Comparison of ENCODE assay signal across 9 cellular contexts in the genomic region with DNA sequence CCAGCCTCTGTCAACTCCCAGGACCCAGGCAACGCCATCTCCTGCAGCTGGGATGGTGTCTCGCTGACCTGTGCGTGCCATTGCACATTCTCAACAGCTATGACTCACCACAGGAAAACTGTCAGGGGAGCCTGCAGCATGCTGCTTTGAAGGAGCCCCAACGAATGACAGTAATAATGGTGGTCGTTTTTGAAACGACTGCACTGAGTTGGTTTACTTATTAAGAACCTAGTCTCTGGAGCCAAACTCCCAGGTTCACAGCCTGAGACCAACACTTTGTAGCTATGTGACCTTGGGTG. TPM values are rescaled to one million over a fixed set of nuclear protein-coding genes. Genes with fewer than 3 reads are reported as not detected.
A peak's percentile ranks its signal among the peaks of the same experiment; 100 is the strongest.
DNase-seq lines count a peak whose midpoint lies in the region; ATAC-seq and TF ChIP-seq lines count a peak whose summit lies in the region.
"Had no signal": no experiment of that assay in that cellular context is flagged by ENCODE, and none has a peak within 500 bp of the region (broad histone marks: within the 10 kb centered on the region; RNA-seq: fewer than 3 reads in every experiment).

No MANE protein-coding gene starts in this region.

- no peak overlapping the region for H2AFZ ChIP-seq in H9 (ENCODE audit: low read length)

- H3K79me1 ChIP-seq in H9 (ENCODE audit: insufficient read depth, low read depth, low read length, poor library complexity, severe bottlenecking) = no peaks in the 10 kb centered on the region

- H3K4me2 ChIP-seq in H9 (ENCODE audit: insufficient read depth, insufficient read length, low read length) = no peak overlapping the region

- H2AK5ac ChIP-seq in H9 (ENCODE audit: insufficient read length, low read length) = no peak overlapping the region

- no peak overlapping the region for H3K23ac ChIP-seq in H9 (ENCODE audit: insufficient read length, low read depth, low read length)

- no peak overlapping the region for H3K27ac Mint-ChIP-seq in H9

- H3K4ac ChIP-seq in H9 (ENCODE audit: low read depth, low read length) = no peak overlapping the region

- CTCF ChIA-PET in GM10248 (lab: Yijun Ruan, JAX) = interaction anchor here (0.9 to 3.7 kb wide), 13 partner anchors 9 to 118 kb away, joined by 3 to 31 read pairs (median 5); no protein-coding TSS in a partner anchor

- H3K4me1 ChIP-seq in adrenal gland (replicated peaks in 1 of 2) (peaks cover 16 to 52% of the 10 kb centered on the region in 2 donors), thoracic aorta (ENCODE audit: control insufficient read depth in 1 of 2, low read depth in 2 of 2) (peaks cover 13 to 23% of the 10 kb centered on the region in 2 donors), H9 (ENCODE audit: insufficient read depth, low read length) (no peaks in the 10 kb centered on the region)

- no peak for TF ChIP-seq CTCF in adrenal gland (IDR thresholded peaks at IDR 0.05)
- no peak for TF ChIP-seq CTCF in thoracic aorta (IDR thresholded peaks at IDR 0.05)
- no peak for TF ChIP-seq CTCF in H9 (conservative IDR thresholded peaks at IDR 0.05)
- no peak for TF ChIP-seq CTCF in GM10248 (IDR thresholded peaks at IDR 0.05; ENCODE audit: control extremely low read depth, extremely low read depth, low read depth, missing control alignments)

- no peaks in the 10 kb centered on the region for H3K36me3 ChIP-seq in adrenal gland (replicated peaks in 1 of 2)
- H3K36me3 ChIP-seq in thoracic aorta = peaks cover 5% of the 10 kb centered on the region

- no peak overlapping the region for H2BK20ac ChIP-seq in H9 (ENCODE audit: low read depth, low read length, poor library complexity, severe bottlenecking)

- no peaks in the 10 kb centered on the region for H3K27me3 Mint-ChIP-seq in H9 (ENCODE audit: low read depth)

- no peak overlapping the region for H3T11ph ChIP-seq in H9 (ENCODE audit: low read length)

- H3K4me3 ChIP-seq in adrenal gland (no peak overlapping the region), thoracic aorta (no peak overlapping the region)

- no peaks in the 10 kb centered on the region for H3K79me2 ChIP-seq in H9 (ENCODE audit: insufficient read depth, low read length)

- H3K56ac ChIP-seq in H9 (ENCODE audit: insufficient read length, low read depth, low read length) = no peak overlapping the region

- no peak overlapping the region for H4K91ac ChIP-seq in H9 (ENCODE audit: insufficient read length, low read depth, low read length)

- H4K8ac ChIP-seq in H9 (replicated peaks; ENCODE audit: insufficient read length, low read depth, low read length) = no peak overlapping the region

- no peaks in the 10 kb centered on the region for H3K36me3 Mint-ChIP-seq in H9 (ENCODE audit: insufficient read depth in 1 of 3, low read depth in 3 of 3)

- peaks cover 4 to 10% of the 10 kb centered on the region in 2 experiments; a peak in 3 of 4 replicates for H3K4me1 Mint-ChIP-seq in H9

- peaks cover 2% of the 10 kb centered on the region for H4K20me1 ChIP-seq in H9 (ENCODE audit: control insufficient read depth, insufficient read depth, insufficient read length)

- no peak overlapping the region for H3K14ac ChIP-seq in H9 (ENCODE audit: insufficient read depth, low read length)

- H3K27me3 ChIP-seq in adrenal gland (no peaks in the 10 kb centered on the region), thoracic aorta (replicated peaks; ENCODE audit: insufficient read depth) (no peaks in the 10 kb centered on the region), H9 (ENCODE audit: insufficient read depth, low read length) (peaks cover 27% of the 10 kb centered on the region; the same call in 1 of the 2 replicates)

- H4K5ac ChIP-seq in H9 (ENCODE audit: insufficient read length, low read depth, low read length) = no peak overlapping the region

- H2BK12ac ChIP-seq in H9 (ENCODE audit: insufficient read length, low read depth, low read length) = no peak overlapping the region

- no peak overlapping the region for H2BK15ac ChIP-seq in H9 (ENCODE audit: low read depth, low read length)

- 9 to 41% (median 11%) methylated on average over 4 to 6 of the region's 6 CpGs for WGBS in adrenal gland, 4 donors
- WGBS in H9 (ENCODE audit: extremely low coverage, insufficient read length, low lambda C conversion rate) = no CpG with 5 or more reads among the region's 6 CpGs

- peak; percentile 22 for ATAC-seq in thoracic aorta (ENCODE audit: insufficient number of reproducible peaks, low FRiP score, low read depth)

- no peak for TF ChIP-seq POLR2A in adrenal gland (IDR thresholded peaks at IDR 0.05)

- no peak overlapping the region for H2BK5ac ChIP-seq in H9 (ENCODE audit: insufficient read length, low read length)

- H3K9me3 ChIP-seq in adrenal gland (replicated peaks in 1 of 3) (no peaks in the 10 kb centered on the region), thoracic aorta (no peaks in the 10 kb centered on the region), H9 (ENCODE audit: control insufficient read depth, low read depth, low read length) (no peaks in the 10 kb centered on the region)

- intact Hi-C loops in adrenal gland (cut with DNase I) = loop anchor here in 1 of 2 donors (10.0 kb wide), 1 partner anchor 68 kb away; no protein-coding TSS in a partner anchor

- peak; percentile 60 for DNase-seq in HT-29 (ENCODE audit: low spot score)
- peak in 6 of 7 donors; percentile 66 to 75 (median 72) for DNase-seq in adrenal gland
- peak; percentile 78 for DNase-seq in hepatic stellate cell (ENCODE audit: low spot score)
- no peak for DNase-seq in thoracic aorta (ENCODE audit: low spot score)
- DNase-seq in stimulated activated CD4-positive, alpha-beta T cell treated with anti-CD3 and anti-CD28 coated beads, Interleukin-1b, Interleukin-23, amount 100 ng/mL, for 48 hours = no peak
- DNase-seq in H9 = no peak
- no peak for DNase-seq in GM10248 (ENCODE audit: extremely low spot score)
- no peak for DNase-seq in NCI-H128 (lab: John Stamatoyannopoulos, UW; ENCODE audit: unreplicated experiment)
- DNase-seq: kidney had no signal

- no peak overlapping the region for H3K4me3 Mint-ChIP-seq in H9

- peak overlapping the region in 3 of 5 donors; percentile 33 to 87 (median 55) for H3K27ac ChIP-seq in adrenal gland
- H3K27ac ChIP-seq in thoracic aorta = peak overlapping the region; percentile 31 to 59
- no peak overlapping the region for H3K27ac ChIP-seq in H9 (ENCODE audit: insufficient read length, low read depth, low read length)

- POLR2A ChIA-PET in GM10248 (lab: Yijun Ruan, JAX) = no interaction called here

- no peak overlapping the region for H3K18ac ChIP-seq in H9 (ENCODE audit: insufficient read length, low read depth, low read length)

- no peaks in the 10 kb centered on the region for H3K9me3 Mint-ChIP-seq in H9

- H2BK120ac ChIP-seq in H9 (ENCODE audit: low read depth, low read length, poor library complexity, severe bottlenecking) = no peak overlapping the region

- peaks cover 3% of the 10 kb centered on the region for H3K23me2 ChIP-seq in H9 (ENCODE audit: insufficient read length, low read depth, low read length, poor library complexity, severe bottlenecking)

- no peak overlapping the region for H3K9ac ChIP-seq in H9 (ENCODE audit: extremely low read depth, insufficient read length, low read length)

RNA-seq across cellular contexts. Expression of a gene that starts 21.6 kb away (rescaled TPM):
- 2.1 and 2.3 TPM in 2 replicates for total RNA-seq in HT-29 (2014; rRNA removed; shearing (Covaris generic))
- total RNA-seq in adrenal gland (100 to 1,000 TPM in 5 of 8 donors, 10 to 100 TPM in 3; 23.6 to 152 (median 115) TPM), thoracic aorta (10 to 100 TPM; 22.2 to 39.5 TPM), H9 (2021) (0.29 and 0.37 TPM in 2 replicates)
- polyA plus RNA-seq in adrenal gland = 100 to 1,000 TPM in 2 of 3 donors, 10 to 100 TPM in 1; 51.8 to 132 (median 102) TPM

RNA-seq across cellular contexts. Expression of a gene that starts 33.4 kb away (rescaled TPM):
- 2.7 and 2.9 TPM in 2 replicates for total RNA-seq in HT-29 (2014; rRNA removed; shearing (Covaris generic))
- 10 to 100 TPM in 7 of 8 donors, 1 to 10 TPM in 1; 7.8 to 43.7 (median 25.1) TPM for total RNA-seq in adrenal gland
- polyA plus RNA-seq in adrenal gland = 10 to 100 TPM; 10.1 to 16.2 (median 13.3) TPM
- 10 to 100 TPM in 1 of 2 donors, 1 to 10 TPM in 1; 9.3 to 17.6 TPM for total RNA-seq in thoracic aorta
- 0.44 and 0.52 TPM in 2 replicates for total RNA-seq in H9 (2021)

RNA-seq across cellular contexts. Expression of a gene that starts 58.9 kb away (rescaled TPM):
- 101 and 130 TPM in 2 replicates for total RNA-seq in HT-29 (2014; rRNA removed; shearing (Covaris generic))
- total RNA-seq in adrenal gland = 100 to 1,000 TPM in 3 of 8 donors, 10 to 100 TPM in 5; 36.5 to 141 (median 81.5) TPM
- 100 to 1,000 TPM in 1 of 3 donors, 10 to 100 TPM in 2; 51.7 to 190 (median 83.1) TPM for polyA plus RNA-seq in adrenal gland
- total RNA-seq in thoracic aorta = 10 to 100 TPM; 56.3 to 97.3 TPM
- total RNA-seq in H9 (2021) = 196 and 197 TPM in 2 replicates

Comparison
In these comparisons a context has a peak if more than half of its experiments do, and no peak if none do; other contexts are left out.
1. DNase-seq: peak in HT-29 (single experiment), adrenal gland (6 of 7) and hepatic stellate cell (single experiment); none in thoracic aorta (single experiment), stimulated activated CD4-positive, alpha-beta T cell treated with anti-CD3 and anti-CD28 coated beads, Interleukin-1b, Interleukin-23, amount 100 ng/mL, for 48 hours (single experiment), H9 (single experiment), GM10248 (single experiment) and NCI-H128 (single experiment).